14 cellular contexts compared by ENCODE assay signal in the genomic region with DNA sequence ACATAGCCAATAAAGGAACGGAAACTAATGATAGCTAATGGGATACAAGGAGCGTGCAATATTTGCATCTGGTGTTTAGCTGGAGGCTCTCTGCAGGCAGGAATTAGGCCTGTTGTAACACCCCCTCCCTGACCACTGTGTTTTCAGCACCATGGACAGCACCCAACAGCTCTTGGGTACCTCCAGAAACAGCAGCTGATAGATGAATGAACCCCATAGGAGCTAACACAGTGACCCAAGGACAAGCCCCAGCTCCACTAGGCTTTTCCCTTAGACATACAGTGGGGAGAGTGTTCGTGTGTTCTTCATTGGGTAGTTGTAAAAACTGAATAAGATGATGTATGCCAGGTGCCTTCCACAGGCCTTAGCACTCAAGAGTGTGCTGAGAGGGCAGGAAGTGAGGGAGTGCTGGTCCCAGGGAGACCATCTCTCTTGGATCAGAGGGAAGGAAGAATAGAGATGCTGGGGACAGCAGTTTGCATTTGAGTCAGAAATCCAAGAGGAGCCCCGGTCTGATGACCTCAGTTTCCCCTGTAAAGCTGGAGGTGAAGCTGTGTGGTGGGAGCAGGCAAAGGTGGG.
DNase-seq lines count a peak whose midpoint lies in the region; ATAC-seq, FAIRE-seq and TF ChIP-seq lines count a peak whose summit lies in the region.
"Had no signal": no experiment of that assay in that cellular context is flagged by ENCODE, and none has a peak within 500 bp of the region (broad histone marks: within the 10 kb centered on the region; RNA-seq: fewer than 3 reads in every experiment).

No MANE protein-coding gene starts in this region.

- H2AFZ ChIP-seq in K562 (ENCODE audit: low read depth, low read length), result no peak overlapping the region

- ATAC-seq in K562, result peak; percentile 55; the same call in 2 of the 3 replicates
- ATAC-seq: activated T-cell treated with anti-CD3 and anti-CD28 coated beads, Interleukin-2, amount 50 U/mL, for 4 hours had no signal

- H4K20me1 ChIP-seq in K562 (replicated peaks; ENCODE audit: control insufficient read depth, insufficient read depth, low read length), result no peaks in the 10 kb centered on the region

- H3K9me3 ChIP-seq in K562 (replicated peaks; ENCODE audit: control insufficient read depth, insufficient read depth, low read depth, low read length) (no peaks in the 10 kb centered on the region), testis (no peaks in the 10 kb centered on the region)
- H3K9me3 ChIP-seq: right atrium auricular region, vagina had no signal

- CTCF ChIA-PET in K562 (lab: Yijun Ruan, JAX; ENCODE audit: low intra/inter-chr PET ratio), result no interaction called here

- BruUV-seq in K562 (replicated peaks; lab: Mats Ljungman, UMichigan), result no TSS peak

- H3K4me3 ChIP-seq in NB4 (ENCODE audit: low read depth, low read length) (no peak overlapping the region), K562 (no peak overlapping the region), testis (no peak overlapping the region)
- H3K4me3 ChIP-seq: cardiac muscle cell, right atrium auricular region, vagina had no signal

- 5% methylated on average over 4 of the region's 4 CpGs for WGBS in K562 (ENCODE audit: insufficient coverage, low coverage, missing lambda C conversion rate)
- WGBS in testis, 2 donors, result 93 to 96% methylated on average over 4 of the region's 4 CpGs

- H3K4me2 ChIP-seq in K562 (ENCODE audit: insufficient read depth, low read length), result no peak overlapping the region

- H3K27ac Mint-ChIP-seq in osteocyte (ENCODE audit: unreplicated experiment), result no peak overlapping the region
- H3K27ac Mint-ChIP-seq: CD14-positive monocyte had no signal

- DNase-seq in stimulated activated CD4-positive, alpha-beta T cell treated with anti-CD3 and anti-CD28 coated beads, Interleukin-1b, Interleukin-23, amount 100 ng/mL, for 48 hours, result peak; percentile 15
- no peak for DNase-seq in stimulated activated CD4-positive, alpha-beta T cell treated with anti-CD3 and anti-CD28 coated beads, Interleukin-4, amount 100 ng/mL, for 24 hours
- DNase-seq in NB4 (ENCODE audit: low read depth) (peak; percentile 66), K562 (ENCODE audit: extremely low read depth in 1 of 4, low spot score in 3 of 4) (peak; percentile 51 to 67 (median 60)), testis (peak; percentile 21), T1000 (lab: John Stamatoyannopoulos, UW) (no peak), amygdala (lab: John Stamatoyannopoulos, UW) (no peak), osteocyte (ENCODE audit: extremely low spot score, unreplicated experiment) (no peak)
- DNase-seq: activated T-cell treated with anti-CD3 and anti-CD28 coated beads, Interleukin-2, amount 50 U/mL, for 4 hours; NCI-H748 treated with DMSO at 0.1 percent for 48 hours had no signal

- no peak overlapping the region for H3K9ac ChIP-seq in K562 (ENCODE audit: insufficient read depth in 1 of 2, low read depth in 2 of 2, low read length in 2 of 2)

- H3K4me1 Mint-ChIP-seq in osteocyte (ENCODE audit: unreplicated experiment), result no peaks in the 10 kb centered on the region

- no peak overlapping the region for H3K4me3 Mint-ChIP-seq in osteocyte (ENCODE audit: unreplicated experiment)
- H3K4me3 Mint-ChIP-seq: activated T-cell treated with anti-CD3 and anti-CD28 coated beads, Interleukin-2, amount 50 U/mL, for 4 hours; CD14-positive monocyte had no signal

- no peaks in the 10 kb centered on the region for H3K27me3 Mint-ChIP-seq in osteocyte (ENCODE audit: unreplicated experiment)

- H3K36me3 ChIP-seq in K562 (ENCODE audit: control insufficient read depth, insufficient read depth, low read length), result no peaks in the 10 kb centered on the region
- no peaks in the 10 kb centered on the region for H3K36me3 ChIP-seq in testis (ENCODE audit: low read depth, missing control alignments)
- H3K36me3 ChIP-seq: cardiac muscle cell, right atrium auricular region, vagina had no signal

- H3K9me3 Mint-ChIP-seq in osteocyte (ENCODE audit: unreplicated experiment), result peaks cover 13% of the 10 kb centered on the region

- H3K79me2 ChIP-seq in K562 (ENCODE audit: control insufficient read depth, insufficient read depth, low read length), result no peaks in the 10 kb centered on the region

- TF ChIP-seq EP300 in K562 (IDR thresholded peaks at IDR 0.05; ENCODE audit: low read length), result no peak

- TF ChIP-seq POLR2A in NB4 (IDR thresholded peaks at IDR 0.05; ENCODE audit: extremely low read depth, insufficient read length) (no peak), K562 (conservative IDR thresholded peaks at IDR 0.05) (no peak), testis (IDR thresholded peaks at IDR 0.05) (no peak)

- intact Hi-C loops in K562 (cut with micrococcal nuclease) (no loop called here), testis (cut with DNase I; ENCODE audit: low total_unique reads) (no loop called here)

- no peak for TF ChIP-seq RAD21 in K562 (CRISPR knock-in tag; conservative IDR thresholded peaks at IDR 0.05 in 1 of 2, IDR thresholded peaks at IDR 0.05 in 1 of 2)

- H3K4me1 ChIP-seq in K562 (replicated peaks in 1 of 2; ENCODE audit: control insufficient read depth in 2 of 2, insufficient read depth in 2 of 2, low read length in 2 of 2) (no peaks in the 10 kb centered on the region), testis (no peaks in the 10 kb centered on the region)
- H3K4me1 ChIP-seq: vagina had no signal

- TF ChIP-seq CTCF in NB4 (IDR thresholded peaks at IDR 0.05; ENCODE audit: low read depth, low read length) (no peak), K562 (IDR thresholded peaks at IDR 0.05 in 2 of 3, conservative IDR thresholded peaks at IDR 0.05 in 1 of 3; ENCODE audit: insufficient read depth in 2 of 3, low read depth in 1 of 3, low read length in 3 of 3) (no peak), testis (IDR thresholded peaks at IDR 0.05) (no peak), osteocyte (IDR thresholded peaks at IDR 0.05) (no peak)

- in situ Hi-C loops in K562 (cut with MboI), result no loop called here

- H3K27ac ChIP-seq in K562 (ENCODE audit: extremely low read depth, low read depth, low read length) (no peak overlapping the region), testis (no peak overlapping the region)
- H3K27ac ChIP-seq: cardiac muscle cell, right atrium auricular region, vagina had no signal

- POLR2A ChIA-PET in K562 (lab: Yijun Ruan, JAX), result interaction anchor here (0.5 to 0.6 kb wide), 3 partner anchors 72 to 277 kb away, joined by 3 read pairs; no protein-coding TSS in a partner anchor

- no peaks in the 10 kb centered on the region for H3K27me3 ChIP-seq in K562 (ENCODE audit: control insufficient read depth in 2 of 2, insufficient read depth in 2 of 2, low read length in 2 of 2)
- no peaks in the 10 kb centered on the region for H3K27me3 ChIP-seq in testis
- H3K27me3 ChIP-seq: cardiac muscle cell, right atrium auricular region, vagina had no signal

- no peak for FAIRE-seq in K562 (lab: Jason Lieb, UNC)

- no peaks in the 10 kb centered on the region for H3K36me3 Mint-ChIP-seq in osteocyte (ENCODE audit: unreplicated experiment)

- H3K9me1 ChIP-seq in K562 (ENCODE audit: control insufficient read depth, insufficient read depth, low read length), result no peaks in the 10 kb centered on the region

TF ChIP-seq in K562, 482 proteins besides CTCF, POLR2A, EP300 and RAD21 (continues in another document):
- TF ChIP-seq ZBTB33 (CRISPR knock-in tag; IDR thresholded peaks at IDR 0.05) (no peak), HDGF (IDR thresholded peaks at IDR 0.05) (no peak), AFF1 (IDR thresholded peaks at IDR 0.05; ENCODE audit: low read depth in 1 of 2, partially characterized antibody in 2 of 2) (peak in 1 of 2 experiments; percentile 72), SRSF3 (IDR thresholded peaks at IDR 0.05; ENCODE audit: insufficient read depth, low read length) (no peak), SMARCE1 (IDR thresholded peaks at IDR 0.05) (no peak), NR2C1 (IDR thresholded peaks at IDR 0.05) (no peak), NR2C1 (tag; IDR thresholded peaks at IDR 0.05) (peak; percentile 21; the same call in 1 of the 2 replicates)

Comparison
In these comparisons a context has a peak if more than half of its experiments do, and no peak if none do; other contexts are left out.
1. DNase-seq: peak in stimulated activated CD4-positive, alpha-beta T cell treated with anti-CD3 and anti-CD28 coated beads, Interleukin-1b, Interleukin-23, amount 100 ng/mL, for 48 hours (single experiment), NB4 (single experiment), K562 (4 of 4) and testis (single experiment); none in stimulated activated CD4-positive, alpha-beta T cell treated with anti-CD3 and anti-CD28 coated beads, Interleukin-4, amount 100 ng/mL, for 24 hours (single experiment), T1000 (single experiment), amygdala (0 of 56) and osteocyte (single experiment).